Comparison of ENCODE assay signal across 1 cellular context in the genomic region with DNA sequence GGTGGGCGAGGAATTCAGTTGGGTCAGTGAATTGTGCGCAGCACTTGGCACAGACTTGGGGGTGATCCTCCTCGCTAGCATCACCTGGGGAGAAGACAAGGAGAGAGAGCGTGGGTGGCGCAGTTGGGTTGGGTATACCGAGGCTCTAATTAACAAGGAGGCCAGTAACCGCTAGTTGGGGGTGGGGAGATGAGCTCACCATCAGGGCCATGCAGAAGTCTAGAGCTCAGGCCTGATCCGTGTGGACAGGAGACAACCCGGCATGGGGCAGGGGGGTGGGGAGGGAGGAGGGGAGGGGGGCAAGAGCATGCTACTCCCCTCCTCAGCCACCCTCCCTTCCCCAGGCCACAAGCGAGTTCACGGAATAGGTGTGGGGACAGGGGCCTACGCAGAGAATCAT.
TF ChIP-seq lines count a peak whose summit lies in the region.

No MANE protein-coding gene starts in this region.

TF ChIP-seq in HepG2, 621 proteins besides CTCF, POLR2A, EP300 and RAD21:
- TF ChIP-seq ZFP37 (CRISPR knock-in tag; IDR thresholded peaks at IDR 0.05; ENCODE audit: borderline replicate concordance) (no peak), ZNF350 (CRISPR knock-in tag; IDR thresholded peaks at IDR 0.05; ENCODE audit: borderline replicate concordance, low read depth) (0 out of 2 replicates have a peak, but pooled peaks have one; percentile 6), ZFX (CRISPR knock-in tag; IDR thresholded peaks at IDR 0.05; ENCODE audit: low read depth) (0 out of 2 replicates have a peak, but pooled peaks have one; percentile 1), ZBTB7A (CRISPR knock-in tag; IDR thresholded peaks at IDR 0.05) (peak; percentile 9; the same call in 1 of the 2 replicates), PAX8 (CRISPR knock-in tag; IDR thresholded peaks at IDR 0.05; ENCODE audit: borderline replicate concordance) (no peak), HNRNPUL1 (IDR thresholded peaks at IDR 0.05; ENCODE audit: low read depth, low read length) (no peak)
- TF ChIP-seq, protein P1, sequence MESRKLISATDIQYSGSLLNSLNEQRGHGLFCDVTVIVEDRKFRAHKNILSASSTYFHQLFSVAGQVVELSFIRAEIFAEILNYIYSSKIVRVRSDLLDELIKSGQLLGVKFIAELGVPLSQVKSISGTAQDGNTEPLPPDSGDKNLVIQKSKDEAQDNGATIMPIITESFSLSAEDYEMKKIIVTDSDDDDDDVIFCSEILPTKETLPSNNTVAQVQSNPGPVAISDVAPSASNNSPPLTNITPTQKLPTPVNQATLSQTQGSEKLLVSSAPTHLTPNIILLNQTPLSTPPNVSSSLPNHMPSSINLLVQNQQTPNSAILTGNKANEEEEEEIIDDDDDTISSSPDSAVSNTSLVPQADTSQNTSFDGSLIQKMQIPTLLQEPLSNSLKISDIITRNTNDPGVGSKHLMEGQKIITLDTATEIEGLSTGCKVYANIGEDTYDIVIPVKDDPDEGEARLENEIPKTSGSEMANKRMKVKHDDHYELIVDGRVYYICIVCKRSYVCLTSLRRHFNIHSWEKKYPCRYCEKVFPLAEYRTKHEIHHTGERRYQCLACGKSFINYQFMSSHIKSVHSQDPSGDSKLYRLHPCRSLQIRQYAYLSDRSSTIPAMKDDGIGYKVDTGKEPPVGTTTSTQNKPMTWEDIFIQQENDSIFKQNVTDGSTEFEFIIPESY (CRISPR knock-in tag; IDR thresholded peaks at IDR 0.05), result peak; percentile 52
